Comparison of ENCODE assay signal across 19 cellular contexts in genomic region chr10:44671321-44671720, GRCh38.
DNase-seq lines count a peak whose midpoint lies in the region; ATAC-seq, FAIRE-seq and TF ChIP-seq lines count a peak whose summit lies in the region.
"Had no signal": no experiment of that assay in that cellular context is flagged by ENCODE, and none has a peak within 500 bp of the region (broad histone marks: within the 10 kb centered on the region; RNA-seq: fewer than 3 reads in every experiment).

No MANE protein-coding gene starts in this region.

- ATAC-seq in A549 (no peak), IMR-90 (ENCODE audit: low read depth) (no peak), K562 (no peak)
- ATAC-seq: CD8-positive, alpha-beta T cell had no signal

- no peak overlapping the region for H3K23ac ChIP-seq in IMR-90 (ENCODE audit: low read depth, low read length)

- no peak overlapping the region for H3K4ac ChIP-seq in IMR-90 (ENCODE audit: low read depth, low read length)

- 0 out of 3 replicates have a peak, but pooled peaks cover 4% of the 10 kb centered on the region for H3K9me3 ChIP-seq in A549
- H3K9me3 ChIP-seq in IMR-90 (ENCODE audit: control insufficient read depth, insufficient read depth, low read length): peaks cover 5% of the 10 kb centered on the region; the same call in 1 of the 2 replicates
- H3K9me3 ChIP-seq in K562 (replicated peaks; ENCODE audit: control insufficient read depth, insufficient read depth, low read depth, low read length): no peaks in the 10 kb centered on the region

- no peaks in the 10 kb centered on the region for H4K20me1 ChIP-seq in IMR-90 (ENCODE audit: insufficient read depth, low read length)
- H4K20me1 ChIP-seq in K562 (replicated peaks; ENCODE audit: control insufficient read depth, insufficient read depth, low read length): no peaks in the 10 kb centered on the region
- H4K20me1 ChIP-seq: BLaER1 treated with 17β-estradiol and CSF1 and Interleukin-3, amounts not matched to agents 10 nM and 100 nM had no signal

- intact Hi-C loops in IMR-90 (cut with micrococcal nuclease) (no loop called here), K562 (cut with micrococcal nuclease) (no loop called here)

- TF ChIP-seq RAD21 in A549 (conservative IDR thresholded peaks at IDR 0.05 in 1 of 2, IDR thresholded peaks at IDR 0.05 in 1 of 2): no peak
- TF ChIP-seq RAD21 in IMR-90 (IDR thresholded peaks at IDR 0.05; ENCODE audit: low read length): no peak
- TF ChIP-seq RAD21 in K562 (CRISPR knock-in tag; conservative IDR thresholded peaks at IDR 0.05 in 1 of 2, IDR thresholded peaks at IDR 0.05 in 1 of 2): no peak

- TF ChIP-seq EP300 in A549 (IDR thresholded peaks at IDR 0.05): no peak
- TF ChIP-seq EP300 in K562 (IDR thresholded peaks at IDR 0.05; ENCODE audit: low read length): no peak

- H3K18ac ChIP-seq in IMR-90 (ENCODE audit: low read depth, low read length): no peak overlapping the region

- CTCF ChIA-PET in A549 (lab: Yijun Ruan, JAX) (no interaction called here), IMR-90 (lab: Yijun Ruan, JAX) (interaction anchor here (0.7 kb wide), 1 partner anchor 9 kb away, joined by 3 read pairs; no protein-coding TSS in a partner anchor), K562 (lab: Yijun Ruan, JAX; ENCODE audit: low intra/inter-chr PET ratio) (no interaction called here)

- FAIRE-seq in A549 (lab: Jason Lieb, UNC) (no peak), K562 (lab: Jason Lieb, UNC) (no peak)
- FAIRE-seq: D721Med, G401.6, GM12891, GM19239 had no signal

- TF ChIP-seq CTCF in A549 (IDR thresholded peaks at IDR 0.05) (no peak), IMR-90 (conservative IDR thresholded peaks at IDR 0.05; ENCODE audit: low read depth, low read length) (no peak), K562 (IDR thresholded peaks at IDR 0.05 in 2 of 3, conservative IDR thresholded peaks at IDR 0.05 in 1 of 3; ENCODE audit: insufficient read depth in 2 of 3, low read depth in 1 of 3, low read length in 3 of 3) (no peak)

- H2AK9ac ChIP-seq in IMR-90 (replicated peaks; ENCODE audit: low read depth, low read length, poor library complexity): no peak overlapping the region

- H3K4me1 ChIP-seq in A549 (no peaks in the 10 kb centered on the region), IMR-90 (ENCODE audit: control insufficient read depth, insufficient read depth, low read length) (peaks cover 5% of the 10 kb centered on the region), K562 (replicated peaks in 1 of 2; ENCODE audit: control insufficient read depth in 2 of 2, insufficient read depth in 2 of 2, low read length in 2 of 2) (no peaks in the 10 kb centered on the region)
- H3K4me1 ChIP-seq: BLaER1 treated with 17β-estradiol and CSF1 and Interleukin-3, amounts not matched to agents 10 nM and 100 nM; Caco-2 had no signal

- H2BK5ac ChIP-seq in IMR-90 (ENCODE audit: low read depth, low read length, poor library complexity, severe bottlenecking): no peak overlapping the region

- H3K4me3 ChIP-seq in A549 (no peak overlapping the region), IMR-90 (ENCODE audit: insufficient read depth, low read depth, low read length) (no peak overlapping the region), K562 (no peak overlapping the region)
- H3K4me3 ChIP-seq: BLaER1 treated with 17β-estradiol and CSF1 and Interleukin-3, amounts not matched to agents 10 nM and 100 nM had no signal

- POLR2A ChIA-PET in A549 (lab: Yijun Ruan, JAX): no interaction called here
- POLR2A ChIA-PET in IMR-90 (lab: Charles Lee; ENCODE audit: unreplicated experiment): no interaction called here
- POLR2A ChIA-PET in K562 (lab: Yijun Ruan, JAX): no interaction called here

- no peak overlapping the region for H3K56ac ChIP-seq in IMR-90 (ENCODE audit: extremely low read depth, insufficient read depth, low read length)

- H3K27ac ChIP-seq in A549 (no peak overlapping the region), IMR-90 (ENCODE audit: insufficient read depth, low read length) (no peak overlapping the region), K562 (ENCODE audit: extremely low read depth, low read depth, low read length) (no peak overlapping the region)
- H3K27ac ChIP-seq: BLaER1 treated with 17β-estradiol and CSF1 and Interleukin-3, amounts not matched to agents 10 nM and 100 nM; C4-2B had no signal

- H2AFZ ChIP-seq in IMR-90 (replicated peaks; ENCODE audit: low read length, poor library complexity) (no peak overlapping the region), K562 (ENCODE audit: low read depth, low read length) (no peak overlapping the region)

- H3K4me2 ChIP-seq in A549: no peak overlapping the region
- H3K4me2 ChIP-seq in IMR-90 (ENCODE audit: low read depth, low read length): no peak overlapping the region
- no peak overlapping the region for H3K4me2 ChIP-seq in K562 (ENCODE audit: insufficient read depth, low read length)
- H3K4me2 ChIP-seq: BLaER1 treated with 17β-estradiol and CSF1 and Interleukin-3, amounts not matched to agents 10 nM and 100 nM had no signal

- H2BK20ac ChIP-seq in IMR-90 (ENCODE audit: low read depth, low read length): no peak overlapping the region

- no peak overlapping the region for H4K8ac ChIP-seq in IMR-90 (ENCODE audit: low read depth in 2 of 2, low read length in 2 of 2)

- no peak overlapping the region for H3K9ac ChIP-seq in IMR-90 (ENCODE audit: low read depth, low read length)
- H3K9ac ChIP-seq in K562 (ENCODE audit: insufficient read depth in 1 of 2, low read depth in 2 of 2, low read length in 2 of 2): no peak overlapping the region
- H3K9ac ChIP-seq: BLaER1 treated with 17β-estradiol and CSF1 and Interleukin-3, amounts not matched to agents 10 nM and 100 nM had no signal

- H3K79me1 ChIP-seq in IMR-90 (ENCODE audit: low read depth in 1 of 2, low read length in 2 of 2): no peaks in the 10 kb centered on the region

- no peak overlapping the region for H2BK15ac ChIP-seq in IMR-90 (ENCODE audit: low read depth, low read length)

- H3K27me3 ChIP-seq in IMR-90 (ENCODE audit: control insufficient read depth, insufficient read depth, low read length): no peaks in the 10 kb centered on the region
- no peaks in the 10 kb centered on the region for H3K27me3 ChIP-seq in K562 (ENCODE audit: control insufficient read depth in 2 of 2, insufficient read depth in 2 of 2, low read length in 2 of 2)
- H3K27me3 ChIP-seq: BLaER1 treated with 17β-estradiol and CSF1 and Interleukin-3, amounts not matched to agents 10 nM and 100 nM had no signal

- H3K9me1 ChIP-seq in IMR-90 (ENCODE audit: insufficient read depth, low read length) (no peaks in the 10 kb centered on the region), K562 (ENCODE audit: control insufficient read depth, insufficient read depth, low read length) (no peaks in the 10 kb centered on the region)

- H4K5ac ChIP-seq in IMR-90 (ENCODE audit: low read depth, low read length): no peak overlapping the region

- DNase-seq in A549 (ENCODE audit: low read depth in 1 of 2, low spot score in 1 of 2) (no peak), IMR-90 (no peak), K562 (ENCODE audit: extremely low read depth in 1 of 4, low spot score in 3 of 4) (no peak), UCSD-AML1 (lab: John Stamatoyannopoulos, UW; ENCODE audit: unreplicated experiment) (no peak), NCI-H187 treated with DMSO at 0.1 percent for 48 hours (lab: John Stamatoyannopoulos, UW) (no peak)
- DNase-seq: 8988T; AML-193; Caco-2; Calu3; CD4-positive, alpha-beta T cell; CD8-positive, alpha-beta T cell; DMS79 treated with DMSO at 0.1 percent for 48 hours; GF-D8 had no signal

- no peak overlapping the region for H4K91ac ChIP-seq in IMR-90 (ENCODE audit: insufficient read depth, low read depth, low read length)

- H3K36me3 ChIP-seq in IMR-90 (ENCODE audit: control insufficient read depth, insufficient read depth, low read length) (no peaks in the 10 kb centered on the region), K562 (ENCODE audit: control insufficient read depth, insufficient read depth, low read length) (no peaks in the 10 kb centered on the region)
- H3K36me3 ChIP-seq: BLaER1 treated with 17β-estradiol and CSF1 and Interleukin-3, amounts not matched to agents 10 nM and 100 nM had no signal

- in situ Hi-C loops in IMR-90 (cut with MboI; ENCODE audit: low sequenced_read_pairs): no loop called here
- in situ Hi-C loops in K562 (cut with MboI): no loop called here

- no peak overlapping the region for H2BK120ac ChIP-seq in IMR-90 (ENCODE audit: low read depth, low read length)

- H3K14ac ChIP-seq in IMR-90 (replicated peaks; ENCODE audit: low read depth, low read length): no peak overlapping the region

- dilution Hi-C loops in IMR-90 (cut with HindIII; ENCODE audit: low sequenced_read_pairs, unreplicated experiment): no loop called here

- TF ChIP-seq POLR2A in A549 (IDR thresholded peaks at IDR 0.05; ENCODE audit: low read length) (no peak), IMR-90 (IDR thresholded peaks at IDR 0.05; ENCODE audit: low read depth, low read length) (no peak), K562 (conservative IDR thresholded peaks at IDR 0.05) (no peak)

- no peaks in the 10 kb centered on the region for H3K79me2 ChIP-seq in K562 (ENCODE audit: control insufficient read depth, insufficient read depth, low read length)

- no TSS peak for BruUV-seq in IMR-90 (replicated peaks; lab: Mats Ljungman, UMichigan)
- BruUV-seq in K562 (replicated peaks; lab: Mats Ljungman, UMichigan): no TSS peak

- no peak overlapping the region for H2AK5ac ChIP-seq in IMR-90 (ENCODE audit: low read depth, low read length)

TF ChIP-seq in A549, 52 proteins besides CTCF, POLR2A, EP300 and RAD21 (continues in another document):
- TF ChIP-seq EHF (CRISPR knock-in tag; IDR thresholded peaks at IDR 0.05) (no peak), MAFK (IDR thresholded peaks at IDR 0.05; ENCODE audit: partially characterized antibody) (peak; percentile 79), MAZ (IDR thresholded peaks at IDR 0.05; ENCODE audit: borderline replicate concordance, low read depth, low read length) (no peak)

TF ChIP-seq in IMR-90, 13 proteins besides CTCF, POLR2A, EP300 and RAD21:
- TF ChIP-seq MAFK (IDR thresholded peaks at IDR 0.05; ENCODE audit: low read depth, low read length): peak; percentile 85
- no peak for TF ChIP-seq NFE2L2 (IDR thresholded peaks at IDR 0.05; ENCODE audit: low read depth, low read length)
- no peak for TF ChIP-seq CHD1 (IDR thresholded peaks at IDR 0.05; ENCODE audit: low read depth, low read length)

TF ChIP-seq in K562, 482 proteins besides CTCF, POLR2A, EP300 and RAD21 (continues in another document):
- no peak for TF ChIP-seq SP1 (CRISPR knock-in tag; IDR thresholded peaks at IDR 0.05)
- no peak for TF ChIP-seq MTA2 (IDR thresholded peaks at IDR 0.05; ENCODE audit: low read depth)
- TF ChIP-seq ATF1 (CRISPR knock-in tag; IDR thresholded peaks at IDR 0.05): no peak
- no peak for TF ChIP-seq ATF1 (tag; IDR thresholded peaks at IDR 0.05)

Comparison
In these comparisons a context has a peak if more than half of its experiments do, and no peak if none do; other contexts are left out.
1. Of the 35 proteins assayed by ChIP-seq in both K562 and A549: peak only in K562: none; only in A549: none; in both: MAFK; in neither: 34.